Comparison of ENCODE assay signal across 16 cellular contexts in genomic region chr17:16222406-16222805, GRCh38. TPM values are rescaled to one million over a fixed set of nuclear protein-coding genes. Genes with fewer than 3 reads are reported as not detected.
DNase-seq lines count a peak whose midpoint lies in the region; ATAC-seq, FAIRE-seq and TF ChIP-seq lines count a peak whose summit lies in the region.
"Had no signal": no experiment of that assay in that cellular context is flagged by ENCODE, and none has a peak within 500 bp of the region (broad histone marks: within the 10 kb centered on the region; RNA-seq: fewer than 3 reads in every experiment).

No MANE protein-coding gene starts in this region.

- intact Hi-C loops in HepG2 (cut with micrococcal nuclease; ENCODE audit: unreplicated experiment) (no loop called here), right lobe of liver (cut with DNase I) (no loop called here)

- POLR2A ChIA-PET in HepG2 (lab: Yijun Ruan, JAX), result interaction anchor here (0.6 kb wide), 1 partner anchor 25 kb away, joined by 3 read pairs; no protein-coding TSS in a partner anchor

- H3K4me3 ChIP-seq in HepG2 (replicated peaks in 1 of 3; ENCODE audit: insufficient read depth in 1 of 3, low read depth in 2 of 3, low read length in 3 of 3) (no peak overlapping the region), right lobe of liver (no peak overlapping the region), Loucy (ENCODE audit: low read length, poor library complexity, severe bottlenecking) (no peak overlapping the region)

- DNase-seq in HepG2 (ENCODE audit: low spot score), result no peak
- no peak for DNase-seq in right lobe of liver
- DNase-seq in chondrocyte (ENCODE audit: low spot score), result no peak
- DNase-seq in stimulated activated naive CD8-positive, alpha-beta T cell treated with anti-CD3 and anti-CD28 coated beads, Interleukin-15, Interleukin-2, amounts not matched to agents 100 U/mL and 50 U/mL, for 24 hours, result no peak
- DNase-seq in HuH-7 (ENCODE audit: low spot score), result no peak
- DNase-seq: 8988T; AML-193; CD4-positive, alpha-beta memory T cell; DMS153; DMS79 treated with DMSO at 0.1 percent for 48 hours; GF-D8; H9 had no signal

- no peaks in the 10 kb centered on the region for H3F3A ChIP-seq in Loucy (ENCODE audit: low read depth)

- WGBS in HepG2 (ENCODE audit: low lambda C conversion rate), result 98% methylated on average over 3 of the region's 3 CpGs
- 94% methylated on average over 3 of the region's 3 CpGs for WGBS in right lobe of liver (ENCODE audit: insufficient coverage, low coverage, low lambda C conversion rate, missing lambda C conversion rate)

- H3K9ac ChIP-seq in HepG2 (ENCODE audit: insufficient read depth, low read depth, low read length) (no peak overlapping the region), Loucy (ENCODE audit: low read depth, low read length, poor library complexity, severe bottlenecking) (no peak overlapping the region)

- no peaks in the 10 kb centered on the region for H3K36me3 Mint-ChIP-seq in chondrocyte (ENCODE audit: low read depth)

- peaks cover 10% of the 10 kb centered on the region for H3K4me1 Mint-ChIP-seq in chondrocyte (ENCODE audit: low read depth)

- TF ChIP-seq RAD21 in HepG2 (CRISPR knock-in tag; IDR thresholded peaks at IDR 0.05), result no peak

- no peak for FAIRE-seq in HepG2 (lab: Jason Lieb, UNC)
- FAIRE-seq: H1 had no signal

- no peaks in the 10 kb centered on the region for H3K27me3 Mint-ChIP-seq in chondrocyte (ENCODE audit: low read depth)
- H3K27me3 Mint-ChIP-seq: CD4-positive, alpha-beta memory T cell had no signal

- no peaks in the 10 kb centered on the region for H3K9me3 Mint-ChIP-seq in chondrocyte (ENCODE audit: low read depth)
- H3K9me3 Mint-ChIP-seq: CD14-positive monocyte; CD4-positive, alpha-beta memory T cell; H9 had no signal

- no peak for ATAC-seq in HepG2
- no peak for ATAC-seq in right lobe of liver
- no peak for ATAC-seq in stimulated activated naive CD8-positive, alpha-beta T cell treated with anti-CD3 and anti-CD28 coated beads, Interleukin-15, Interleukin-2, amounts not matched to agents 100 U/mL and 50 U/mL, for 24 hours
- no peak for ATAC-seq in GM21825 (IDR thresholded peaks at IDR 0.05; ENCODE audit: unreplicated experiment)

- H3K36me3 ChIP-seq in HepG2 (replicated peaks in 1 of 2; ENCODE audit: control insufficient read depth in 1 of 2, insufficient read depth in 2 of 2, low read length in 2 of 2), result peaks cover 0 to 2% of the 10 kb centered on the region in 2 experiments; a peak in 2 of 5 replicates
- no peaks in the 10 kb centered on the region for H3K36me3 ChIP-seq in right lobe of liver
- no peaks in the 10 kb centered on the region for H3K36me3 ChIP-seq in Loucy (ENCODE audit: insufficient read depth, low read length)

- H3K27ac ChIP-seq in HepG2 (ENCODE audit: extremely low read length, insufficient read depth, low read length) (no peak overlapping the region), right lobe of liver (no peak overlapping the region)

- H4K20me1 ChIP-seq in HepG2 (ENCODE audit: insufficient read depth, low read length), result no peaks in the 10 kb centered on the region
- H4K20me1 ChIP-seq in Loucy (ENCODE audit: insufficient read depth, low read length, poor library complexity, severe bottlenecking), result peaks cover 9% of the 10 kb centered on the region

- H3K4me3 Mint-ChIP-seq in chondrocyte (ENCODE audit: unreplicated experiment), result no peak overlapping the region
- H3K4me3 Mint-ChIP-seq: CD14-positive monocyte; CD4-positive, alpha-beta memory T cell; H9 had no signal

- H3K9me3 ChIP-seq in HepG2 (ENCODE audit: low read length) (no peaks in the 10 kb centered on the region), right lobe of liver (no peaks in the 10 kb centered on the region), Loucy (ENCODE audit: insufficient read depth, low read depth, low read length) (no peaks in the 10 kb centered on the region)

- CTCF ChIA-PET in HepG2 (lab: Yijun Ruan, JAX; ENCODE audit: low intra/inter-chr PET ratio, low total read pairs), result no interaction called here

- H3K9me2 ChIP-seq in Loucy (replicated peaks; ENCODE audit: low read depth, low read length), result no peaks in the 10 kb centered on the region

- in situ Hi-C loops in HepG2 (cut with HindIII; ENCODE audit: extremely low pct_ligation_motif_present, low pct_unique_long_range_greater_than_20kb), result no loop called here

- no TSS peak for BruUV-seq in HepG2 (replicated peaks; lab: Mats Ljungman, UMichigan)

- TF ChIP-seq EP300 in HepG2 (IDR thresholded peaks at IDR 0.05; ENCODE audit: low read depth in 2 of 2, low read length in 2 of 2) (no peak), HepG2 (CRISPR knock-in tag; IDR thresholded peaks at IDR 0.05; ENCODE audit: borderline replicate concordance) (no peak)

- H3K79me2 ChIP-seq in HepG2 (ENCODE audit: insufficient read depth, low read length) (peaks cover 25% of the 10 kb centered on the region), Loucy (ENCODE audit: insufficient read depth, low read length) (peaks cover 42% of the 10 kb centered on the region)

- peak overlapping the region; percentile 12 for H3K27ac Mint-ChIP-seq in chondrocyte (ENCODE audit: unreplicated experiment)
- H3K27ac Mint-ChIP-seq: CD14-positive monocyte; CD4-positive, alpha-beta memory T cell; H9 had no signal

- peaks cover 15% of the 10 kb centered on the region; the same call in 1 of the 2 replicates for H3K4me1 ChIP-seq in HepG2 (ENCODE audit: insufficient read depth, low read length)
- H3K4me1 ChIP-seq in right lobe of liver, result peaks cover 0 to 10% (median 0%) of the 10 kb centered on the region in 4 donors
- H3K4me1 ChIP-seq in Loucy (ENCODE audit: insufficient read depth, low read length, poor library complexity, severe bottlenecking), result peaks cover 9% of the 10 kb centered on the region

- no peak overlapping the region for H3K4me2 ChIP-seq in HepG2 (ENCODE audit: low read depth, low read length)
- peak overlapping the region; percentile 16 for H3K4me2 ChIP-seq in Loucy (ENCODE audit: low read depth, low read length, poor library complexity, severe bottlenecking)

- H3K27me3 ChIP-seq in HepG2 (ENCODE audit: control insufficient read depth in 1 of 2, insufficient read depth in 2 of 2, low read length in 2 of 2) (no peaks in the 10 kb centered on the region; a peak in 1 of 5 replicates), right lobe of liver (no peaks in the 10 kb centered on the region), Loucy (ENCODE audit: insufficient read depth, low read length, poor library complexity, severe bottlenecking) (no peaks in the 10 kb centered on the region)

- TF ChIP-seq CTCF in HepG2 (CRISPR knock-in tag; IDR thresholded peaks at IDR 0.05) (no peak), right lobe of liver (IDR thresholded peaks at IDR 0.05) (no peak), Loucy (conservative IDR thresholded peaks at IDR 0.05; ENCODE audit: low read length) (no peak), chondrocyte (IDR thresholded peaks at IDR 0.05) (no peak)

- no peak overlapping the region for H2AFZ ChIP-seq in HepG2 (ENCODE audit: low read length)
- H2AFZ ChIP-seq in Loucy (ENCODE audit: low read length), result no peak overlapping the region

- TF ChIP-seq POLR2A in HepG2 (IDR thresholded peaks at IDR 0.05; ENCODE audit: insufficient read depth in 1 of 2, low read depth in 2 of 2, low read length in 2 of 2) (no peak), right lobe of liver (IDR thresholded peaks at IDR 0.05) (no peak)

RNA-seq across cellular contexts. Expression of gene PIGL, which starts 5.4 kb away (rescaled TPM):
- total RNA-seq in HepG2 (2016; rRNA removed; fragmentation: Illumina TruSeq; extraction: Trizol), result 9.8 and 28.5 TPM in 2 replicates
- 7.4 and 8.4 TPM in 2 replicates for total RNA-seq in HepG2 (2016; cell fraction: cytosol; rRNA removed; fragmentation: Illumina TruSeq; extraction: Trizol; ENCODE audit: low read depth)
- total RNA-seq in HepG2 (2016; cell fraction: insoluble cytoplasmic fraction; rRNA removed; fragmentation: Illumina TruSeq; extraction: Trizol), result 9.8 and 25.0 TPM in 2 replicates
- 8.9 and 10.6 TPM in 2 replicates for total RNA-seq in HepG2 (2016; cell fraction: membrane; rRNA removed; fragmentation: Illumina TruSeq; extraction: Trizol)
- total RNA-seq in HepG2 (2016; cell fraction: nucleus; rRNA removed; fragmentation: Illumina TruSeq; extraction: Trizol), result 39.8 and 46.5 TPM in 2 replicates
- polyA plus RNA-seq in HepG2 (2011; rRNA removed), result 63.8 and 89.6 TPM in 2 replicates
- 27.7 and 28.2 TPM in 2 replicates for polyA plus RNA-seq in HepG2 (2011; cell fraction: cytosol; rRNA removed)
- polyA plus RNA-seq in HepG2 (2011; cell fraction: nucleus; rRNA removed), result 389 and 455 TPM in 2 replicates
- polyA plus RNA-seq in HepG2 (2012), result 42.2 and 50.5 TPM in 2 replicates
- polyA plus RNA-seq in HepG2 (2016; cell fraction: cytosol; fragmentation: Illumina TruSeq; extraction: Trizol; ENCODE audit: low read depth), result 3.6 and 3.9 TPM in 2 replicates
- 9.6 and 11.6 TPM in 2 replicates for polyA plus RNA-seq in HepG2 (2016; cell fraction: insoluble cytoplasmic fraction; fragmentation: Illumina TruSeq; extraction: Trizol; ENCODE audit: low read depth)
- 4.3 and 5.4 TPM in 2 replicates for polyA plus RNA-seq in HepG2 (2016; cell fraction: membrane; fragmentation: Illumina TruSeq; extraction: Trizol; ENCODE audit: low read depth)
- polyA plus RNA-seq in HepG2 (2016; cell fraction: nucleus; fragmentation: Illumina TruSeq; extraction: Trizol; ENCODE audit: insufficient read depth, low read depth), result 49.3 and 55.4 TPM in 2 replicates
- polyA minus RNA-seq in HepG2 (2011; rRNA and poly(A)+ RNA removed; ENCODE audit: low replicate concordance), result 28.9 and 42.8 TPM in 2 replicates
- 9.2 and 9.4 TPM in 2 replicates for polyA minus RNA-seq in HepG2 (2011; cell fraction: cytosol; rRNA and poly(A)+ RNA removed)
- polyA minus RNA-seq in HepG2 (2011; cell fraction: nucleus; rRNA and poly(A)+ RNA removed), result 78.7 and 99.5 TPM in 2 replicates
- total RNA-seq in right lobe of liver, result 10 to 100 TPM in 5 of 6 experiments, 1 to 10 TPM in 1; 8.5 to 29.7 (median 14.9) TPM
- total RNA-seq in chondrocyte, result 15.9 to 21.9 TPM (median 19.1 TPM) in 3 replicates

RNA-seq across cellular contexts. Expression of gene NCOR1, which starts 7.1 kb away (rescaled TPM):
- 57.0 and 80.4 TPM in 2 replicates for total RNA-seq in HepG2 (2016; rRNA removed; fragmentation: Illumina TruSeq; extraction: Trizol)
- total RNA-seq in HepG2 (2016; cell fraction: cytosol; rRNA removed; fragmentation: Illumina TruSeq; extraction: Trizol; ENCODE audit: low read depth), result 22.7 and 28.3 TPM in 2 replicates
- 55.2 and 73.8 TPM in 2 replicates for total RNA-seq in HepG2 (2016; cell fraction: insoluble cytoplasmic fraction; rRNA removed; fragmentation: Illumina TruSeq; extraction: Trizol)
- 34.0 and 36.2 TPM in 2 replicates for total RNA-seq in HepG2 (2016; cell fraction: membrane; rRNA removed; fragmentation: Illumina TruSeq; extraction: Trizol)
- total RNA-seq in HepG2 (2016; cell fraction: nucleus; rRNA removed; fragmentation: Illumina TruSeq; extraction: Trizol), result 89.2 and 101 TPM in 2 replicates
- polyA plus RNA-seq in HepG2 (2011; rRNA removed), result 65.5 and 71.7 TPM in 2 replicates
- polyA plus RNA-seq in HepG2 (2011; cell fraction: cytosol; rRNA removed), result 55.8 and 62.9 TPM in 2 replicates
- 116 and 122 TPM in 2 replicates for polyA plus RNA-seq in HepG2 (2011; cell fraction: nucleus; rRNA removed)
- polyA plus RNA-seq in HepG2 (2012), result 42.3 and 47.6 TPM in 2 replicates
- polyA plus RNA-seq in HepG2 (2016; cell fraction: cytosol; fragmentation: Illumina TruSeq; extraction: Trizol; ENCODE audit: low read depth), result 3.8 and 4.9 TPM in 2 replicates
- 80.6 and 82.5 TPM in 2 replicates for polyA plus RNA-seq in HepG2 (2016; cell fraction: insoluble cytoplasmic fraction; fragmentation: Illumina TruSeq; extraction: Trizol; ENCODE audit: low read depth)
- 11.3 TPM in 2 replicates for polyA plus RNA-seq in HepG2 (2016; cell fraction: membrane; fragmentation: Illumina TruSeq; extraction: Trizol; ENCODE audit: low read depth)
- 85.3 and 89.2 TPM in 2 replicates for polyA plus RNA-seq in HepG2 (2016; cell fraction: nucleus; fragmentation: Illumina TruSeq; extraction: Trizol; ENCODE audit: insufficient read depth, low read depth)
- polyA minus RNA-seq in HepG2 (2011; rRNA and poly(A)+ RNA removed; ENCODE audit: low replicate concordance), result 273 and 332 TPM in 2 replicates
- polyA minus RNA-seq in HepG2 (2011; cell fraction: cytosol; rRNA and poly(A)+ RNA removed), result 62.3 and 64.1 TPM in 2 replicates
- polyA minus RNA-seq in HepG2 (2011; cell fraction: nucleus; rRNA and poly(A)+ RNA removed), result 263 and 278 TPM in 2 replicates
- total RNA-seq in right lobe of liver, result 10 to 100 TPM; 52.6 to 76.8 (median 65.1) TPM
- 102 to 115 TPM (median 108 TPM) in 3 replicates for total RNA-seq in chondrocyte
